ENCODE assay signal across 8 cellular contexts in the genomic region with DNA sequence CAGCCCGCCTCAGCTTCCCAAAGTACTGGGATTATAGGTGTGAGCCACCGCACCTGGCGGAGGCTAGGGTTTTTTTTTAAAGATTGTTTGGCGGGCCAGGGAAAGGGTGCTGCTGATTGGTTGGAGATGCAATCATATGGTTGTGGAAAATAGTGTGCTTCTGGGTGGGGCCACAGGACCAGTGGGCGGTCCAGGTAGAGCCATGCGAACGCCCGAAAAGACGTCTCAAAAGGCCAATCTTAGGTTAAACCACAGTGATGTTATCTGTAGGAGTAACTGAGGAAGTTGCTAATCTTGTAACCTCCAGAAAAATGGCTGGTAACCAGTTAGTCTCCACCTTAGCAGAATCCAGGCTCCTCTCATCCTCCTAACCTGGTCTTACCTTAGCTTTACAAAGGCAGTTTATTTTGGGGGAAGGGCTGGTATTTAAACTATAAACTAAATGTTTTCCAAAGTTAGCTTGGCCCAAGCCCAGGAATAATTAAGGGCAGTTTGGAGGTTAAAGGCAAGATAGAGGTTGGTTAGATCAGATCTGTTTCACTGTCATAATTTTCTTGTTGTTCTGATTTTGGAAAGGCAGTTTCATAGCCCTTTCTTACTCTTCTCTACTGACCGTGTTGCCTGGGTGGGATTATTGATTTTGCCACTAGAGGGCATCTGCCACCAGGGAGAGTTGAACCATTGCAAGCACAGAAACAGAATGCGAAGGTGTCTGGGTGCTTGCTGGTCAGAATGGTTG.
DNase-seq lines count a peak whose midpoint lies in the region; ATAC-seq lines count a peak whose summit lies in the region.

No MANE protein-coding gene starts in this region.

- POLR2A ChIA-PET in CD8-positive, alpha-beta memory T cell (lab: Charles Lee), result no interaction called here

- no peak overlapping the region for H4K91ac ChIP-seq in mesenchymal stem cell (ENCODE audit: low read length)

- H3K79me1 ChIP-seq in mesenchymal stem cell (replicated peaks; ENCODE audit: low read length, poor library complexity, severe bottlenecking), result no peaks in the 10 kb centered on the region

- H3K9ac ChIP-seq in GM23248 (no peak overlapping the region), mesenchymal stem cell (ENCODE audit: low read length) (no peak overlapping the region)

- H3K4ac ChIP-seq in mesenchymal stem cell (ENCODE audit: low read depth in 1 of 2, low read length in 2 of 2), result no peak overlapping the region

- no peaks in the 10 kb centered on the region for H3K79me2 ChIP-seq in GM23248 (ENCODE audit: insufficient read depth)

- no peaks in the 10 kb centered on the region for H3K9me3 ChIP-seq in CD8-positive, alpha-beta memory T cell (ENCODE audit: low read length)
- H3K9me3 ChIP-seq in GM23248 (ENCODE audit: low read depth), result no peaks in the 10 kb centered on the region
- no peaks in the 10 kb centered on the region for H3K9me3 ChIP-seq in mesenchymal stem cell (ENCODE audit: control insufficient read depth, low read length)

- H3K36me3 Mint-ChIP-seq in CD8-positive, alpha-beta memory T cell, result peaks cover 0 to 27% (median 7%) of the 10 kb centered on the region in 3 donors

- H2AK5ac ChIP-seq in mesenchymal stem cell (ENCODE audit: low read length, severe bottlenecking), result no peak overlapping the region

- H3K4me1 Mint-ChIP-seq in CD8-positive, alpha-beta memory T cell, result peaks cover 0 to 1% (median 0%) of the 10 kb centered on the region in 3 donors

- no peak overlapping the region for H2BK120ac ChIP-seq in mesenchymal stem cell (ENCODE audit: low read depth, low read length)

- H3K9me2 ChIP-seq in GM23248 (ENCODE audit: insufficient read depth), result no peaks in the 10 kb centered on the region

- no peak overlapping the region for H4K8ac ChIP-seq in mesenchymal stem cell (ENCODE audit: low read length)

- H3K4me2 ChIP-seq in GM23248 (ENCODE audit: unreplicated experiment) (no peak overlapping the region), mesenchymal stem cell (ENCODE audit: low read length, poor library complexity, severe bottlenecking) (no peak overlapping the region)

- no peaks in the 10 kb centered on the region for H3F3A ChIP-seq in GM23248 (ENCODE audit: insufficient read depth)

- no peak overlapping the region for H3K18ac ChIP-seq in mesenchymal stem cell (ENCODE audit: low read depth in 1 of 2, low read length in 2 of 2)

- no peak overlapping the region for H2AFZ ChIP-seq in GM23248
- H2AFZ ChIP-seq in mesenchymal stem cell (ENCODE audit: low read depth, low read length), result no peak overlapping the region

- H3K4me3 Mint-ChIP-seq in CD8-positive, alpha-beta memory T cell, result no peak overlapping the region

- H3K4me1 ChIP-seq in CD8-positive, alpha-beta memory T cell (ENCODE audit: insufficient read depth, low read length), result no peaks in the 10 kb centered on the region
- H3K4me1 ChIP-seq in GM23248 (ENCODE audit: insufficient read depth) (no peaks in the 10 kb centered on the region), mesenchymal stem cell (ENCODE audit: control insufficient read depth, insufficient read depth, low read depth, low read length) (peaks cover 3% of the 10 kb centered on the region)

- DNase-seq in CD8-positive, alpha-beta memory T cell, result peak in 4 of 5 donors; percentile 9 to 62 (median 30)
- DNase-seq in GM23248 (peak; percentile 65), NCI-H226 (peak; percentile 37), ecto neural progenitor cell (ENCODE audit: low spot score) (peak; percentile 64), mesenchymal stem cell (peak; percentile 60)
- peak; percentile 34 for DNase-seq in activated CD4-positive, alpha-beta T cell treated with anti-CD3 and anti-CD28 coated beads, Interleukin-2, amount 50 U/mL, for 1 hour
- peak; percentile 14 to 16 for DNase-seq in stimulated activated CD8-positive, alpha-beta memory T cell treated with anti-CD3 and anti-CD28 coated beads, Interleukin-2, amount 100 ng/mL, for 1 hour (ENCODE audit: low read depth in 2 of 2)

- no peaks in the 10 kb centered on the region for H4K20me1 ChIP-seq in GM23248 (ENCODE audit: insufficient read depth)

- CTCF ChIA-PET in CD8-positive, alpha-beta memory T cell (lab: Charles Lee), result interaction anchor here (0.5 to 1.6 kb wide), 5 partner anchors 10 to 536 kb away, joined by 3 to 4 read pairs (median 3); no protein-coding TSS in a partner anchor

- no peaks in the 10 kb centered on the region for H3K27me3 ChIP-seq in CD8-positive, alpha-beta memory T cell (ENCODE audit: insufficient read depth, low read length, poor library complexity, severe bottlenecking)
- H3K27me3 ChIP-seq in GM23248 (replicated peaks; ENCODE audit: insufficient read depth) (peaks cover 4% of the 10 kb centered on the region; the same call in 1 of the 2 replicates), mesenchymal stem cell (ENCODE audit: control insufficient read depth in 1 of 2, insufficient read depth in 1 of 2, low read length in 2 of 2) (peaks cover 5 to 27% of the 10 kb centered on the region in 2 experiments)

- no peak overlapping the region for H3K14ac ChIP-seq in mesenchymal stem cell (ENCODE audit: low read length in 2 of 2)

- H3K36me3 ChIP-seq in CD8-positive, alpha-beta memory T cell (ENCODE audit: insufficient read depth, low read length), result no peaks in the 10 kb centered on the region
- H3K36me3 ChIP-seq in GM23248 (ENCODE audit: low read depth), result no peaks in the 10 kb centered on the region
- H3K36me3 ChIP-seq in mesenchymal stem cell (ENCODE audit: control insufficient read depth in 1 of 2, insufficient read depth in 2 of 2, low read depth in 1 of 2, low read length in 2 of 2), result no peaks in the 10 kb centered on the region

- H2BK5ac ChIP-seq in mesenchymal stem cell (ENCODE audit: low read depth, low read length, poor library complexity, severe bottlenecking), result no peak overlapping the region

- no peak overlapping the region for H2BK15ac ChIP-seq in mesenchymal stem cell (ENCODE audit: low read depth, poor library complexity, severe bottlenecking)

- no peak overlapping the region for H2BK12ac ChIP-seq in mesenchymal stem cell (ENCODE audit: low read length in 2 of 2)

- in situ Hi-C loops in GM23248 (cut with MboI), result no loop called here

- no peak overlapping the region for H3K23ac ChIP-seq in mesenchymal stem cell (ENCODE audit: low read length in 2 of 2)

- no peak for ATAC-seq in HG03097 (IDR thresholded peaks at IDR 0.05; ENCODE audit: low FRiP score, unreplicated experiment)

- no peak overlapping the region for H3K4me3 ChIP-seq in CD8-positive, alpha-beta memory T cell (ENCODE audit: low read length)
- H3K4me3 ChIP-seq in GM23248 (no peak overlapping the region), mesenchymal stem cell (ENCODE audit: insufficient read depth in 1 of 2, low read depth in 1 of 2, low read length in 2 of 2) (no peak overlapping the region)

- no peak overlapping the region for H3K27ac ChIP-seq in CD8-positive, alpha-beta memory T cell (ENCODE audit: low read depth, low read length)
- H3K27ac ChIP-seq in GM23248, result no peak overlapping the region
- H3K27ac ChIP-seq in mesenchymal stem cell (ENCODE audit: low read length, poor library complexity, severe bottlenecking), result no peak overlapping the region

- H3K27ac Mint-ChIP-seq in CD8-positive, alpha-beta memory T cell, result no peak overlapping the region

- H3K27me3 Mint-ChIP-seq in CD8-positive, alpha-beta memory T cell, result no peaks in the 10 kb centered on the region

- 69 to 70% methylated on average over 11 of the region's 11 CpGs for WGBS in GM23248 (ENCODE audit: low coverage in 1 of 2, low lambda C conversion rate in 2 of 2, missing lambda C conversion rate in 2 of 2), 2 experiments
- 63% methylated on average over 9 of the region's 11 CpGs for WGBS in mesenchymal stem cell

- no peaks in the 10 kb centered on the region for H3K9me3 Mint-ChIP-seq in CD8-positive, alpha-beta memory T cell

Comparison
In these comparisons a context has a peak if more than half of its experiments do, and no peak if none do; other contexts are left out.
1. DNase-seq: peak in every context shown above with its lines; median percentile 65 in GM23248; 64 in ecto neural progenitor cell; 60 in mesenchymal stem cell; 37 in NCI-H226; 34 in activated CD4-positive, alpha-beta T cell treated with anti-CD3 and anti-CD28 coated beads, Interleukin-2, amount 50 U/mL, for 1 hour; 30 in CD8-positive, alpha-beta memory T cell; 15 in stimulated activated CD8-positive, alpha-beta memory T cell treated with anti-CD3 and anti-CD28 coated beads, Interleukin-2, amount 100 ng/mL, for 1 hour.